ENCODE assay signal across 27 cellular contexts in the genomic region with DNA sequence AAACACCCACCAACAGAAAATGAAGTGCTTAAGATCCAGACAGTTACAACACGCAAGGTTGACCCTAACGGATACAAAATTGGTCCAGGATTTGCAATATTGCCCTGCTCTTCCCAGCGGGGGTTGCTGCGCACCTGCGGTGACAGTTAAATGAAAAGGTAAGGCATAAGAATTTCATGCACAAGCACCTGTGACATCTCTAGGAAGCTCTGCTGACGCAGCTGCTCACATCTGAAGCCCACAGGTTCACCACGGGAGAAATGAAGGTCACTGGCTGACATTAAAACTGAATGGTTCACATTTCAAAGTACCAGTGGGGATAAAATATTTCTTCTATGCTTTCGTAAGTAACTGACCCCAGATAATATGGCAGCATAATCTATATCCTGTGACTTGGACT.
"Had no signal": no experiment of that assay in that cellular context is flagged by ENCODE, and none has a peak within 500 bp of the region (broad histone marks: within the 10 kb centered on the region; RNA-seq: fewer than 3 reads in every experiment).

No MANE protein-coding gene starts in this region.

- DNase-seq: activated CD4-positive, alpha-beta T cell treated with anti-CD3 and anti-CD28 coated beads for 36 hours; activated CD4-positive, alpha-beta T cell treated with anti-CD3 and anti-CD28 coated beads, Interleukin-2, amount 10 ng/mL, durations not matched to agents 7 days and 5 days; activated CD4-positive, alpha-beta T cell treated with anti-CD3 and anti-CD28 coated beads, Interleukin-2, amount 50 U/mL, for 48 hours; activated CD8-positive, alpha-beta T cell treated with anti-CD3 and anti-CD28 coated beads, Interleukin-2, amount 10 ng/mL, durations not matched to agents 7 days and 5 days; activated gamma-delta T cell; activated naive CD4-positive, alpha-beta T cell treated with Interleukin-2 at 50 U/mL for 16 hours; activated naive CD8-positive, alpha-beta T cell treated with anti-CD3 and anti-CD28 coated beads, Interleukin-2, amount 10 ng/mL, durations not matched to agents 7 days and 5 days; activated T-cell treated with anti-CD3 and anti-CD28 coated beads, Interleukin-2, amount 50 U/mL, for 24 hours; amygdala; NCI-H1092 treated with DMSO at 0.1 percent for 48 hours; NCI-H1417; NCI-H1694; NCI-H1930; NCI-H2081 treated with DMSO at 0.1 percent for 48 hours; NCI-H510A; NCI-H526; NCI-H748 treated with DMSO at 0.1 percent for 48 hours; NK-92 treated with Interleukin-12 subunit alpha and Interleukin-12 subunit beta, amount 100 ng/mL, for 24 hours; PC-3; Peyer's patch; T1000 had no signal

- H3K9ac ChIP-seq: KMS-11 had no signal

- H3K27ac ChIP-seq: ascending aorta, cardiac muscle cell, KMS-11, Peyer's patch, RWPE1 had no signal

- H3K4me3 ChIP-seq: ascending aorta, cardiac muscle cell, Peyer's patch had no signal

- H3K9me3 ChIP-seq: ascending aorta, Peyer's patch had no signal

- H3K4me2 ChIP-seq: KMS-11 had no signal

- H3K27me3 ChIP-seq: ascending aorta, cardiac muscle cell, Peyer's patch had no signal

- H3K4me1 ChIP-seq: ascending aorta, Peyer's patch had no signal

- ATAC-seq: activated CD4-positive, alpha-beta T cell treated with anti-CD3 and anti-CD28 coated beads for 36 hours; activated CD4-positive, CD25-positive, alpha-beta regulatory T cell treated with anti-CD3 and anti-CD28 coated beads, Interleukin-2, amount 50 U/mL, for 24 hours; activated CD8-positive, alpha-beta T cell treated with anti-CD3 and anti-CD28 coated beads, Interleukin-2, amount 10 ng/mL, durations not matched to agents 7 days and 5 days; PC-3; Right ventricle myocardium inferior had no signal

- H3K36me3 ChIP-seq: ascending aorta, cardiac muscle cell, Peyer's patch had no signal
